1 cellular context compared by ENCODE assay signal in the genomic region with DNA sequence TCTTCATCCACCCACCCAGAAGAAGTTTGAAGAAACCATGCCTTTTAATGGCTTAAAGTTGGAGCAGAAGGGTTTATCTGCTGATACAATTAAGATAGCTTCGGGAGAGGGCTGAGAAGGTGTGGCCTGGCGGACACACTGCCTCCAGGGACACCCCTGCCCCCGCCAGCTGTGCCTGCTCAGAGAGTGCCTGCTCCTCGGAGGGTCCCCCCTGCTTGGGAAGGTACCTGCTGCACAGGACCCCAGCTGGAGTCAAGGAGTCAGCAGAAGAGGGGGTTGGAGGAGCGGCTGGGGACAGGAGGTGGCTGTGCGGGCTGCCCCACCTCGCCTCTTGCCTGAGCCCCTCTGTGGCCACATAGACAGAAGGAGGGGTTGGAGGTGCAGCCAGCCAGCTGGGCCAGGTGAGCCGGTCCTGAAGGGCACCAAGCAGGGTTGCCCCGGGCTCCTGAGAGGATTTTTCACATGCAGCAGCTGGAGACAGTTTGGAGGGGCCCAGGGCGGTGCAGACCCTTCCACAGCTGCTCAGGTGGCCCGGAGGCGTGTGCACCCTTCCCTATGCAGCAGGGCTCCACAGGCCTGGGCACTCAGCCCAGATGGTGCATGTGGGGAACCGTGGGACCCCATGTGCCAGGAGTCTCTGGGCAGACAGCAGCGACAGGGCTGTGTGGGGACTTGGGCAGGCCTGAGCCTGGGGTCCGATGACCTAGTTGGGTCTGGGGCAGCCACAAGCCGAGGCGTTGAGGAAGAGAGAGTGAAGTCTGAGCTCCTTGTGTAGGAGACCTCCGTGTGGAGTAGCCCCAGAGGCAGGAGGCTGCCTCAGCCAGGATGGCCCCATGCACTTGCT.
TF ChIP-seq lines count a peak whose summit lies in the region.

No MANE protein-coding gene starts in this region.

TF ChIP-seq in IMR-90, 13 proteins besides CTCF, POLR2A, EP300 and RAD21:
- TF ChIP-seq MXI1 (IDR thresholded peaks at IDR 0.05; ENCODE audit: borderline replicate concordance, low read depth, low read length) (no peak), RCOR1 (IDR thresholded peaks at IDR 0.05; ENCODE audit: insufficient replicate concordance, low read length) (no peak), MAFK (IDR thresholded peaks at IDR 0.05; ENCODE audit: low read depth, low read length) (no peak), NFE2L2 (IDR thresholded peaks at IDR 0.05; ENCODE audit: low read depth, low read length) (no peak), BHLHE40 (IDR thresholded peaks at IDR 0.05; ENCODE audit: low read depth, low read length) (no peak), MAZ (IDR thresholded peaks at IDR 0.05; ENCODE audit: borderline replicate concordance, low read depth, low read length) (no peak), FOS (IDR thresholded peaks at IDR 0.05; ENCODE audit: low read depth, low read length) (no peak), CHD1 (IDR thresholded peaks at IDR 0.05; ENCODE audit: low read depth, low read length) (no peak), RFX5 (IDR thresholded peaks at IDR 0.05; ENCODE audit: low read depth, low read length) (no peak), CEBPB (IDR thresholded peaks at IDR 0.05; ENCODE audit: low read depth, low read length) (no peak), SMC3 (IDR thresholded peaks at IDR 0.05; ENCODE audit: low read depth, low read length) (no peak)
- TF ChIP-seq, protein P1, sequence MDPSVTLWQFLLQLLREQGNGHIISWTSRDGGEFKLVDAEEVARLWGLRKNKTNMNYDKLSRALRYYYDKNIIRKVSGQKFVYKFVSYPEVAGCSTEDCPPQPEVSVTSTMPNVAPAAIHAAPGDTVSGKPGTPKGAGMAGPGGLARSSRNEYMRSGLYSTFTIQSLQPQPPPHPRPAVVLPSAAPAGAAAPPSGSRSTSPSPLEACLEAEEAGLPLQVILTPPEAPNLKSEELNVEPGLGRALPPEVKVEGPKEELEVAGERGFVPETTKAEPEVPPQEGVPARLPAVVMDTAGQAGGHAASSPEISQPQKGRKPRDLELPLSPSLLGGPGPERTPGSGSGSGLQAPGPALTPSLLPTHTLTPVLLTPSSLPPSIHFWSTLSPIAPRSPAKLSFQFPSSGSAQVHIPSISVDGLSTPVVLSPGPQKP (IDR thresholded peaks at IDR 0.05; ENCODE audit: borderline replicate concordance, low read depth, low read length) = no peak
- TF ChIP-seq, protein P2, sequence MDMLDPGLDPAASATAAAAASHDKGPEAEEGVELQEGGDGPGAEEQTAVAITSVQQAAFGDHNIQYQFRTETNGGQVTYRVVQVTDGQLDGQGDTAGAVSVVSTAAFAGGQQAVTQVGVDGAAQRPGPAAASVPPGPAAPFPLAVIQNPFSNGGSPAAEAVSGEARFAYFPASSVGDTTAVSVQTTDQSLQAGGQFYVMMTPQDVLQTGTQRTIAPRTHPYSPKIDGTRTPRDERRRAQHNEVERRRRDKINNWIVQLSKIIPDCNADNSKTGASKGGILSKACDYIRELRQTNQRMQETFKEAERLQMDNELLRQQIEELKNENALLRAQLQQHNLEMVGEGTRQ (IDR thresholded peaks at IDR 0.05; ENCODE audit: low read depth, low read length) = no peak
